22 cellular contexts compared by ENCODE assay signal in the genomic region with DNA sequence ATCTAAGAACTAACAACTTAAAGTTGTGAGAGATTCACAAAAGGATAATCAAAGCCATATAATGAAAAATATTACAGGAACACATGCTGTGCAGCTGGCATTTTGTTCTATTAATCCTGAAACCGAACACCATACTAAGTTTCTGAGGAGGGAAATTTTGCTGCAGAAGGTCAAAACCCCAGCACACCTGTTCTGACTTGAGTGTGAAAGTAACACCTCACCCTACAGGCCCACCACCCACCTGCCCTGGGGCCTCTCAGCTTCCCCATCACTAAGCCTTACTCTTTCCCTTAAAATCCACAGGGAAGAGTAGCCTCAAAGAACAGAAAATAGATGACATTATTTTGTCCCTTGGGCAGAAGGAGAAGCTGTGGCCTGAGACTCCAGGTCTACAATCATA. TPM values are rescaled to one million over a fixed set of nuclear protein-coding genes. Genes with fewer than 3 reads are reported as not detected.
DNase-seq lines count a peak whose midpoint lies in the region; ATAC-seq, FAIRE-seq and TF ChIP-seq lines count a peak whose summit lies in the region.
"Had no signal": no experiment of that assay in that cellular context is flagged by ENCODE, and none has a peak within 500 bp of the region (broad histone marks: within the 10 kb centered on the region; RNA-seq: fewer than 3 reads in every experiment).

No MANE protein-coding gene starts in this region.

- no peaks in the 10 kb centered on the region for H3K9me3 ChIP-seq in CD4-positive, alpha-beta T cell (ENCODE audit: control insufficient read depth, low read length)
- no peaks in the 10 kb centered on the region for H3K9me3 ChIP-seq in GM12878 (replicated peaks; ENCODE audit: control insufficient read depth, insufficient read depth, low read length)

- no peak for TF ChIP-seq CTCF in CD4-positive, alpha-beta T cell (IDR thresholded peaks at IDR 0.05)
- TF ChIP-seq CTCF in GM12878 (IDR thresholded peaks at IDR 0.05 in 2 of 3, conservative IDR thresholded peaks at IDR 0.05 in 1 of 3; ENCODE audit: control insufficient read depth in 2 of 3, extremely low read depth in 1 of 3, insufficient read depth in 1 of 3, low read depth in 3 of 3, low read length in 3 of 3) = no peak

- RAD21 ChIA-PET in GM12878 (lab: Charles Lee; ENCODE audit: unreplicated experiment) = interaction anchor here (1.2 to 1.8 kb wide), 3 partner anchors 8 to 75 kb away, joined by 3 to 6 read pairs (median 5); no protein-coding TSS in a partner anchor

- no peak overlapping the region for H2AFZ ChIP-seq in GM12878 (ENCODE audit: control insufficient read depth, low read depth, low read length)

- no peaks in the 10 kb centered on the region for H3K27me3 Mint-ChIP-seq in T-helper 1 cell treated with Interleukin-12 subunit alpha and Interleukin-12 subunit beta and Interleukin-4 antibody, amounts not matched to agents 30 μg/mL and 1 μg/mL, for 36 hours (ENCODE audit: low read depth)
- H3K27me3 Mint-ChIP-seq in CD4-positive, alpha-beta T cell = no peaks in the 10 kb centered on the region
- H3K27me3 Mint-ChIP-seq: natural killer cell treated with Interleukin-12 subunit alpha and Interleukin-12 subunit beta and Interleukin-15 and Interleukin-18, amount 100 ng/mL, for 72 hours; progenitor cell of endocrine pancreas; type B pancreatic cell had no signal

- CTCF ChIA-PET in CD4-positive, alpha-beta T cell (lab: Charles Lee) = interaction anchor here (1.5 kb wide), 1 partner anchor 73 kb away, joined by 5 read pairs; no protein-coding TSS in a partner anchor
- CTCF ChIA-PET in GM12878 (lab: Yijun Ruan, JAX) = interaction anchor here (0.6 to 3.0 kb wide), 3 partner anchors 9 to 70 kb away, joined by 4 to 28 read pairs (median 5); no protein-coding TSS in a partner anchor

- H3K4me1 Mint-ChIP-seq in T-helper 1 cell treated with Interleukin-12 subunit alpha and Interleukin-12 subunit beta and Interleukin-4 antibody, amounts not matched to agents 30 μg/mL and 1 μg/mL, for 36 hours (ENCODE audit: low read depth) = peaks cover 38% of the 10 kb centered on the region
- H3K4me1 Mint-ChIP-seq in CD4-positive, alpha-beta T cell (ENCODE audit: low read depth) = peaks cover 16% of the 10 kb centered on the region

- no peak for TF ChIP-seq RAD21 in GM12878 (IDR thresholded peaks at IDR 0.05; ENCODE audit: insufficient read depth, low read depth, low read length)

- WGBS in GM12878 (ENCODE audit: insufficient coverage, insufficient replicate concordance, low lambda C conversion rate, missing lambda C conversion rate) = 10% methylated on average over 1 of the region's 1 CpG

- POLR2A ChIA-PET in CD4-positive, alpha-beta T cell (lab: Charles Lee) = interaction anchor here (1.4 kb wide), 1 partner anchor 55 kb away, joined by 5 read pairs; a partner anchor contains a TSS
- POLR2A ChIA-PET in GM12878 (lab: Charles Lee) = interaction anchor here (0.8 to 1.1 kb wide), 4 partner anchors 52 to 83 kb away, joined by 3 to 5 read pairs (median 4); no protein-coding TSS in a partner anchor

- H3K4me1 ChIP-seq in GM12878 (ENCODE audit: control insufficient read depth, insufficient read depth, low read length) = peaks cover 29% of the 10 kb centered on the region

- peak overlapping the region; percentile 27; the same call in 1 of the 2 replicates for H3K4me2 ChIP-seq in GM12878 (ENCODE audit: control insufficient read depth, insufficient read depth)

- no peak overlapping the region for H3K4me3 ChIP-seq in GM12878

- no peaks in the 10 kb centered on the region for H4K20me1 ChIP-seq in GM12878 (ENCODE audit: control insufficient read depth, insufficient read depth)

- no TSS peak for BruUV-seq in GM12878 (replicated peaks; lab: Mats Ljungman, UMichigan)

- H3K27me3 ChIP-seq in CD4-positive, alpha-beta T cell (ENCODE audit: control insufficient read depth, insufficient read depth, low read length) = no peaks in the 10 kb centered on the region
- no peaks in the 10 kb centered on the region for H3K27me3 ChIP-seq in GM12878 (replicated peaks in 1 of 2; ENCODE audit: control insufficient read depth in 2 of 2, insufficient read depth in 2 of 2, low read length in 1 of 2)

- peaks cover 3% of the 10 kb centered on the region; the same call in 1 of the 2 replicates for H3K79me2 ChIP-seq in GM12878 (ENCODE audit: control insufficient read depth, insufficient read depth, low read length)

- TF ChIP-seq POLR2A in GM12878 (IDR thresholded peaks at IDR 0.05; ENCODE audit: low read depth, low read length) = no peak

- FAIRE-seq in GM12878 (lab: Jason Lieb, UNC) (no peak), urothelium cell line (lab: Jason Lieb, UNC) (no peak)
- FAIRE-seq: endometrium, TTC549 had no signal

- H3K4me3 Mint-ChIP-seq in T-helper 1 cell treated with Interleukin-12 subunit alpha and Interleukin-12 subunit beta and Interleukin-4 antibody, amounts not matched to agents 30 μg/mL and 1 μg/mL, for 36 hours = no peak overlapping the region
- no peak overlapping the region for H3K4me3 Mint-ChIP-seq in CD4-positive, alpha-beta T cell
- H3K4me3 Mint-ChIP-seq: natural killer cell treated with Interleukin-12 subunit alpha and Interleukin-12 subunit beta and Interleukin-15 and Interleukin-18, amount 100 ng/mL, for 72 hours; type B pancreatic cell had no signal

- TF ChIP-seq EP300 in GM12878 (IDR thresholded peaks at IDR 0.05; ENCODE audit: borderline replicate concordance in 1 of 2, control insufficient read depth in 1 of 2, low read depth in 2 of 2, low read length in 2 of 2) = peak in 1 of 2 experiments; percentile 23; a peak in 1 of 4 replicates

- peaks cover 19 to 37% of the 10 kb centered on the region in 2 experiments for H3K36me3 ChIP-seq in GM12878 (ENCODE audit: control insufficient read depth in 2 of 2, insufficient read depth in 2 of 2, low read length in 1 of 2)

- 0 out of 2 replicates have a peak overlapping the region, but pooled peaks have one; percentile 0 for H3K9ac ChIP-seq in GM12878 (ENCODE audit: control insufficient read depth, insufficient read depth, low read length)

- SMC1A ChIA-PET in GM12878 (lab: Charles Lee; ENCODE audit: uncharacterized antibody, unreplicated experiment) = interaction anchor here (0.6 to 2.2 kb wide), 4 partner anchors 46 to 70 kb away, joined by 3 to 8 read pairs (median 4); a partner anchor contains a TSS

- in situ Hi-C loops in GM12878 (cut with MboI) = no loop called here

- H3K36me3 Mint-ChIP-seq in T-helper 1 cell treated with Interleukin-12 subunit alpha and Interleukin-12 subunit beta and Interleukin-4 antibody, amounts not matched to agents 30 μg/mL and 1 μg/mL, for 36 hours (ENCODE audit: low read depth) = peaks cover 61% of the 10 kb centered on the region
- peaks cover 79% of the 10 kb centered on the region for H3K36me3 Mint-ChIP-seq in CD4-positive, alpha-beta T cell (ENCODE audit: low read depth)

- H3K27ac ChIP-seq in CD4-positive, alpha-beta T cell (ENCODE audit: low read depth, low read length) = no peak overlapping the region
- peak overlapping the region; percentile 71 for H3K27ac ChIP-seq in GM12878 (ENCODE audit: control insufficient read depth, insufficient read depth)

- no peaks in the 10 kb centered on the region for H3K9me3 Mint-ChIP-seq in T-helper 1 cell treated with Interleukin-12 subunit alpha and Interleukin-12 subunit beta and Interleukin-4 antibody, amounts not matched to agents 30 μg/mL and 1 μg/mL, for 36 hours
- H3K9me3 Mint-ChIP-seq in CD4-positive, alpha-beta T cell = no peaks in the 10 kb centered on the region
- H3K9me3 Mint-ChIP-seq: natural killer cell treated with Interleukin-12 subunit alpha and Interleukin-12 subunit beta and Interleukin-15 and Interleukin-18, amount 100 ng/mL, for 72 hours; type B pancreatic cell had no signal

- no peak for ATAC-seq in CD4-positive, alpha-beta T cell (ENCODE audit: poor library complexity)
- ATAC-seq in HG02973 (IDR thresholded peaks at IDR 0.05; ENCODE audit: unreplicated experiment) (peak; percentile 44), GM12878 (peak; percentile 73), HG02981 (IDR thresholded peaks at IDR 0.05; ENCODE audit: unreplicated experiment) (no peak)
- ATAC-seq: natural killer cell treated with Interleukin-12 subunit alpha and Interleukin-12 subunit beta and Interleukin-15 and Interleukin-18, amount 100 ng/mL, for 72 hours; Right ventricle myocardium inferior had no signal

- DNase-seq in T-helper 1 cell = no peak
- DNase-seq in CD4-positive, alpha-beta T cell = no peak
- DNase-seq in GM12878 (ENCODE audit: low read depth, low spot score) = peak; percentile 38
- no peak for DNase-seq in NCI-H2196 (lab: John Stamatoyannopoulos, UW; ENCODE audit: unreplicated experiment)
- DNase-seq in urothelium cell line (ENCODE audit: low spot score) = no peak
- DNase-seq: 8988T, AML-193, amniotic stem cell, COR-L47, DND-41, IMR-90, NCI-H1417 treated with DMSO at 0.1 percent for 48 hours, SW 1271 had no signal

- intact Hi-C loops in CD4-positive, alpha-beta T cell (cut with DNase I, micrococcal nuclease) = no loop called here
- intact Hi-C loops in GM12878 (cut with micrococcal nuclease; ENCODE audit: unreplicated experiment) = no loop called here

- H3K27ac Mint-ChIP-seq in T-helper 1 cell treated with Interleukin-12 subunit alpha and Interleukin-12 subunit beta and Interleukin-4 antibody, amounts not matched to agents 30 μg/mL and 1 μg/mL, for 36 hours = peak overlapping the region; percentile 76
- peak overlapping the region; percentile 22 for H3K27ac Mint-ChIP-seq in CD4-positive, alpha-beta T cell
- H3K27ac Mint-ChIP-seq: natural killer cell treated with Interleukin-12 subunit alpha and Interleukin-12 subunit beta and Interleukin-15 and Interleukin-18, amount 100 ng/mL, for 72 hours; progenitor cell of endocrine pancreas; type B pancreatic cell had no signal

RNA-seq across cellular contexts. Expression of a gene that starts 44.8 kb away (rescaled TPM):
- total RNA-seq in CD4-positive, alpha-beta T cell = 100 to 1,000 TPM; 141 to 150 TPM
- 130 and 152 TPM in 2 replicates for total RNA-seq in GM12878 (2013; cell fraction: nucleolus; rRNA removed)
- total RNA-seq in GM12878 (2014; rRNA removed) (71.1 and 81.1 TPM in 2 replicates), GM12878 (2014; rRNA removed; fragmentation: Illumina TruSeq; extraction: Trizol) (25.6 and 26.1 TPM in 2 replicates), GM12878 (2021) (78.9 and 86.4 TPM in 2 replicates)
- 18.4 TPM for polyA plus RNA-seq in GM12878 (2011; ENCODE audit: low read depth)
- polyA plus RNA-seq in GM12878 (2011; rRNA removed) (24.8 and 41.2 TPM in 2 replicates), GM12878 (2014; fragmentation: Illumina TruSeq; extraction: Trizol) (64.7 and 66.2 TPM in 2 replicates), GM12878 (2014; fragmentation: Nextera tagmentation; extraction: Ambion mirVana) (10 to 100 TPM; 14.8 to 24.0 TPM), GM12878 (2014; rRNA removed) (51.4 and 54.6 TPM in 2 replicates), GM12878 (2016; fragmentation: Nextera tagmentation; extraction: Ambion mirVana) (10 to 100 TPM; 36.6 to 41.8 TPM)
- 45.7 and 47.5 TPM in 2 replicates for polyA plus RNA-seq in GM12878 (2011; cell fraction: cytosol; rRNA removed)
- polyA plus RNA-seq in GM12878 (2011; cell fraction: nucleus; rRNA removed) = 167 and 182 TPM in 2 replicates
- polyA plus RNA-seq in GM12878 (2012) = 51.7 TPM in 2 replicates
- 63.8 and 74.0 TPM in 2 replicates for polyA minus RNA-seq in GM12878 (2011; rRNA and poly(A)+ RNA removed)
- 31.0 and 31.7 TPM in 2 replicates for polyA minus RNA-seq in GM12878 (2011; cell fraction: cytosol; rRNA and poly(A)+ RNA removed)
- polyA minus RNA-seq in GM12878 (2011; cell fraction: nucleus; rRNA and poly(A)+ RNA removed) = 39.9 and 62.0 TPM in 2 replicates

RNA-seq across cellular contexts. Expression of a gene that starts 55.2 kb away (rescaled TPM):
- 100 to 1,000 TPM; 315 to 319 TPM for total RNA-seq in CD4-positive, alpha-beta T cell
- 148 and 163 TPM in 2 replicates for total RNA-seq in GM12878 (2013; cell fraction: nucleolus; rRNA removed)
- total RNA-seq in GM12878 (2014; rRNA removed) (54.0 and 59.3 TPM in 2 replicates), GM12878 (2014; rRNA removed; fragmentation: Illumina TruSeq; extraction: Trizol) (51.3 and 54.5 TPM in 2 replicates), GM12878 (2021) (82.6 and 86.2 TPM in 2 replicates)
- 58.9 TPM for polyA plus RNA-seq in GM12878 (2011; ENCODE audit: low read depth)
- polyA plus RNA-seq in GM12878 (2011; rRNA removed) (63.6 and 74.7 TPM in 2 replicates), GM12878 (2014; fragmentation: Illumina TruSeq; extraction: Trizol) (57.3 and 59.8 TPM in 2 replicates), GM12878 (2014; fragmentation: Nextera tagmentation; extraction: Ambion mirVana) (10 to 100 TPM; 18.4 to 18.9 TPM), GM12878 (2014; rRNA removed) (55.0 and 62.0 TPM in 2 replicates), GM12878 (2016; fragmentation: Nextera tagmentation; extraction: Ambion mirVana) (10 to 100 TPM; 91.1 to 96.4 TPM)
- 75.5 and 84.3 TPM in 2 replicates for polyA plus RNA-seq in GM12878 (2011; cell fraction: cytosol; rRNA removed)
- polyA plus RNA-seq in GM12878 (2011; cell fraction: nucleus; rRNA removed) = 78.8 and 87.2 TPM in 2 replicates
- polyA plus RNA-seq in GM12878 (2012) = 79.3 and 107 TPM in 2 replicates
- polyA minus RNA-seq in GM12878 (2011; rRNA and poly(A)+ RNA removed) = 99.8 and 120 TPM in 2 replicates
- 42.0 and 49.0 TPM in 2 replicates for polyA minus RNA-seq in GM12878 (2011; cell fraction: cytosol; rRNA and poly(A)+ RNA removed)
- polyA minus RNA-seq in GM12878 (2011; cell fraction: nucleus; rRNA and poly(A)+ RNA removed) = 42.8 and 58.9 TPM in 2 replicates

RNA-seq across cellular contexts. Expression of a gene that starts 56.9 kb away (rescaled TPM):
- total RNA-seq in CD4-positive, alpha-beta T cell = 100 to 1,000 TPM in 1 of 2 experiments, 10 to 100 TPM in 1; 99.4 to 104 TPM
- 80.4 and 88.9 TPM in 2 replicates for total RNA-seq in GM12878 (2013; cell fraction: nucleolus; rRNA removed)
- total RNA-seq in GM12878 (2014; rRNA removed) (54.0 and 58.5 TPM in 2 replicates), GM12878 (2014; rRNA removed; fragmentation: Illumina TruSeq; extraction: Trizol) (37.1 and 38.1 TPM in 2 replicates), GM12878 (2021) (66.6 and 69.6 TPM in 2 replicates)
- polyA plus RNA-seq in GM12878 (2011; ENCODE audit: low read depth) = 22.5 TPM
- polyA plus RNA-seq in GM12878 (2011; rRNA removed) (46.0 and 52.8 TPM in 2 replicates), GM12878 (2014; fragmentation: Illumina TruSeq; extraction: Trizol) (57.8 and 60.2 TPM in 2 replicates), GM12878 (2014; fragmentation: Nextera tagmentation; extraction: Ambion mirVana) (10 to 100 TPM; 11.0 to 11.8 TPM), GM12878 (2014; rRNA removed) (56.9 and 59.2 TPM in 2 replicates), GM12878 (2016; fragmentation: Nextera tagmentation; extraction: Ambion mirVana) (10 to 100 TPM; 38.8 to 40.6 TPM)
- 41.9 and 44.7 TPM in 2 replicates for polyA plus RNA-seq in GM12878 (2011; cell fraction: cytosol; rRNA removed)
- polyA plus RNA-seq in GM12878 (2011; cell fraction: nucleus; rRNA removed) = 70.8 and 85.5 TPM in 2 replicates
- polyA plus RNA-seq in GM12878 (2012) = 33.3 and 39.8 TPM in 2 replicates
- 38.7 and 49.0 TPM in 2 replicates for polyA minus RNA-seq in GM12878 (2011; rRNA and poly(A)+ RNA removed)
- 18.0 and 18.9 TPM in 2 replicates for polyA minus RNA-seq in GM12878 (2011; cell fraction: cytosol; rRNA and poly(A)+ RNA removed)
- polyA minus RNA-seq in GM12878 (2011; cell fraction: nucleus; rRNA and poly(A)+ RNA removed) = 15.6 and 24.7 TPM in 2 replicates

Comparison
In these comparisons a context has a peak if more than half of its experiments do, and no peak if none do; other contexts are left out.
1. ATAC-seq: peak in HG02973 (single experiment) and GM12878 (single experiment); none in CD4-positive, alpha-beta T cell (single experiment) and HG02981 (single experiment).